ENCODE assay signal across 7 cellular contexts in genomic region chr16:1230084-1230470, GRCh38. TPM values are rescaled to one million over a fixed set of nuclear protein-coding genes. Genes with fewer than 3 reads are reported as not detected.
"Had no signal": no experiment of that assay in that cellular context is flagged by ENCODE, and none has a peak within 500 bp of the region (broad histone marks: within the 10 kb centered on the region; RNA-seq: fewer than 3 reads in every experiment).

TSS of gene TPSB2 (minus strand) at chr16:1230184. CDS start at chr16:1229951, 233 bp downstream.

RNA-seq across cellular contexts. Expression of gene TPSB2, which starts in this region (rescaled TPM):
- total RNA-seq: ascending aorta, mesothelial cell of epicardium, occipital lobe, pulmonary artery endothelial cell, smooth muscle cell had no signal
- polyA plus RNA-seq: immature natural killer cell, keratinocyte, smooth muscle cell had no signal
